In genomic region chr3:67689806-67690205, GRCh38 we compare ENCODE assay signal across 8 cellular contexts.
"Had no signal": no experiment of that assay in that cellular context is flagged by ENCODE, and none has a peak within 500 bp of the region (broad histone marks: within the 10 kb centered on the region; RNA-seq: fewer than 3 reads in every experiment).

No MANE protein-coding gene starts in this region.

- H3K27ac ChIP-seq: GM23248, HL-60, KMS-11 had no signal

- H3K9me3 ChIP-seq: HAP-1 had no signal

- H3K9ac ChIP-seq: GM23248, KMS-11 had no signal

- H3K4me2 ChIP-seq: KMS-11 had no signal

- DNase-seq: GM23248, GOT3, HFFc6, KBM-7 had no signal

- H3K4me1 ChIP-seq: HAP-1 had no signal

- ATAC-seq: HCT116 had no signal

- H3K4me3 ChIP-seq: GM23248, HAP-1 had no signal

- H3K36me3 ChIP-seq: HAP-1 had no signal

- H2AFZ ChIP-seq: GM23248 had no signal
